8 cellular contexts compared by ENCODE assay signal in the genomic region with DNA sequence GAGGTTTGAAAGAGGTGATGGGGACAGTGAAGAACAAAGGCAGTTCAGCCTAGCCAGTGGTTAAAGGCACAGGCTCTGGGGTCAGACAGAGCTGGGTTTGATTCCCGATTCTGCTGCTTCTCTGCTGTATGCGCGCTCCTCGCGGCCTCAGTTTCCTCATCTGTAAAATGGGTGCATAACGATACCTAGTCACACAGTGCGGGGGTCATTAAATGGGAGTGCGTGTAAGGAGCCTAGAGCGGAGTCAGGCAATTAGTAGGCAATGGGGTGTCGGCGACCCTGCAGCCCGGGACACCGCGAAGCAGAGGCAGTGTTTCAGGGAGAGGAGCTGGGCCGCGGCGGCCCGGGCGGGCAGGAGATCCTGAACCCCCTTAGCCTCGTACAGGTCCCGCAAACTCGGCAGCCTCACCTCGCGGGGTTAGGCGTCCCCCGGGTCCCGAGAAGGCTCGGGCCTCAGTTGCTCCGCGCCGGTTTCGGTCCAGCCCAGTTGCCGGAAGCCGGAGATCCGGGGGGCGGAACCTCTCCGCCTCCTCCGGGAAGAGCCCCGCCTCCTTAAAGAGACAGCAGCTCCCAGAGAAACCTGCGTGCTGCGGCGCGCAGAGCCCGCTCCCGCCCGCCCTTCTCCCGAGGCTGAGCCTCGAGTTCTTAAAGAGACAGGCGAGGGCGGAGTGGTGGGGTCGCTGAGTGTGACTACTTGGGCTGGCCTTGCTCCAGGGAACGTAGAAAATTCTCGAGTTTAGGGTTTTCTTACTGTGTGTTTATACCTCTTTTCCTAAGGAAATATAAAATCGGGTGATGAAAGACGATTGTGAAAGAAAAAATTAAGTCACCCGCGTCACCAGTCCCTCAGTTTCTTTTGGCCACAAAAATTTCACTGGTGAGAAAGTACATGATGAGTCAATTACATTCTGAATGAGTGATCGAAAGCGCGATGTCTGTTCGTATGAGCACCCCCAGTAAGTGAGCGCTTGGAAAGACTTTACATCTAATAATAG. TPM values are rescaled to one million over a fixed set of nuclear protein-coding genes. Genes with fewer than 3 reads are reported as not detected.
DNase-seq lines count a peak whose midpoint lies in the region; ATAC-seq and TF ChIP-seq lines count a peak whose summit lies in the region.

A gene (minus strand): TSS at position 494 of the 995 bp plus-strand sequence. CDS start 860 bp downstream, outside the sequence.

- intact Hi-C loops in CD4-positive, alpha-beta memory T cell (cut with micrococcal nuclease): loop anchor here (1.0 to 10.0 kb wide), 4 partner anchors 51 to 605 kb away; a partner anchor contains a TSS
- intact Hi-C loops in lower lobe of right lung (cut with DNase I): no loop called here

- ATAC-seq in GM19438 (IDR thresholded peaks at IDR 0.05; ENCODE audit: low read depth, unreplicated experiment) (peak; percentile 89), HG03571 (IDR thresholded peaks at IDR 0.05; ENCODE audit: unreplicated experiment) (peak; percentile 84), lower lobe of right lung (peak; percentile 98 to 100)

- peaks cover 28 to 49% (median 38%) of the 10 kb centered on the region in 4 donors for H3K4me1 Mint-ChIP-seq in CD4-positive, alpha-beta memory T cell

- H3K4me1 ChIP-seq in CD4-positive, alpha-beta memory T cell (ENCODE audit: insufficient read depth, low read length): peaks cover 28% of the 10 kb centered on the region
- H3K4me1 ChIP-seq in lower lobe of right lung: peaks cover 26% of the 10 kb centered on the region

- H3K4me3 ChIP-seq in CD4-positive, alpha-beta memory T cell (ENCODE audit: low read length in 2 of 2): peak within 1 kb of the TSS; percentile 59 to 79
- H3K4me3 ChIP-seq in lower lobe of right lung: peak within 1 kb of the TSS; percentile 97

- no peaks in the 10 kb centered on the region for H3K9me3 ChIP-seq in CD4-positive, alpha-beta memory T cell (ENCODE audit: control insufficient read depth in 1 of 2, low read length in 2 of 2)
- no peaks in the 10 kb centered on the region for H3K9me3 ChIP-seq in lower lobe of right lung

- H3K27ac ChIP-seq in CD4-positive, alpha-beta memory T cell (ENCODE audit: low read depth, low read length): peak within 1 kb of the TSS; percentile 50
- H3K27ac ChIP-seq in lower lobe of right lung: peak within 1 kb of the TSS; percentile 82

- TF ChIP-seq CTCF in lower lobe of right lung (IDR thresholded peaks at IDR 0.05): no peak

- CTCF ChIA-PET in CD4-positive, alpha-beta memory T cell (lab: Charles Lee; ENCODE audit: partially characterized antibody): interaction anchor here (1.2 to 2.1 kb wide), 2 partner anchors 28 to 56 kb away, joined by 4 to 5 read pairs; a partner anchor contains a TSS

- DNase-seq in CD4-positive, alpha-beta memory T cell: peak; percentile 82 to 86 (median 84)
- DNase-seq in NCI-H82 (lab: John Stamatoyannopoulos, UW) (peak; percentile 96), lower lobe of right lung (peak; percentile 95)
- peak; percentile 55 to 77 for DNase-seq in activated CD8-positive, alpha-beta memory T cell treated with anti-CD3 and anti-CD28 coated beads for 1 hour (ENCODE audit: extremely low read depth in 1 of 2, low read depth in 1 of 2)
- peak; percentile 77 for DNase-seq in effector CD4-positive, alpha-beta T cell
- DNase-seq in stimulated activated CD4-positive, alpha-beta T cell treated with anti-CD3 and anti-CD28 coated beads, TNF-alpha, amount 100 ng/mL, for 1 hour (ENCODE audit: low read depth in 3 of 3, low spot score in 1 of 3): peak; percentile 54 to 78 (median 70)

- POLR2A ChIA-PET in CD4-positive, alpha-beta memory T cell (lab: Charles Lee; ENCODE audit: partially characterized antibody): interaction anchor here (0.8 to 2.7 kb wide), 8 partner anchors 9 to 163 kb away, joined by 3 to 19 read pairs (median 4); a partner anchor contains a TSS

- peak within 1 kb of the TSS; percentile 92 to 98 (median 96) for H3K4me3 Mint-ChIP-seq in CD4-positive, alpha-beta memory T cell

- peaks cover 18 to 37% of the 10 kb centered on the region in 2 donors for H3K36me3 Mint-ChIP-seq in CD4-positive, alpha-beta memory T cell

- no peaks in the 10 kb centered on the region for H3K27me3 ChIP-seq in CD4-positive, alpha-beta memory T cell (ENCODE audit: insufficient read depth, low read length)
- H3K27me3 ChIP-seq in lower lobe of right lung (ENCODE audit: low read depth): no peaks in the 10 kb centered on the region

- no peaks in the 10 kb centered on the region for H3K9me3 Mint-ChIP-seq in CD4-positive, alpha-beta memory T cell

- H3K27ac Mint-ChIP-seq in CD4-positive, alpha-beta memory T cell: peak within 1 kb of the TSS; percentile 89 to 96 (median 94)

- peaks cover 0 to 2% of the 10 kb centered on the region in 2 donors for H3K27me3 Mint-ChIP-seq in CD4-positive, alpha-beta memory T cell

- H3K36me3 ChIP-seq in CD4-positive, alpha-beta memory T cell (ENCODE audit: insufficient read depth, low read length): no peaks in the 10 kb centered on the region
- peaks cover 27% of the 10 kb centered on the region for H3K36me3 ChIP-seq in lower lobe of right lung

RNA-seq across cellular contexts. Expression of the gene that starts here (rescaled TPM):
- 10 to 100 TPM; 14.8 to 15.2 TPM for total RNA-seq in CD4-positive, alpha-beta memory T cell
- polyA plus RNA-seq in CD4-positive, alpha-beta memory T cell: 10 to 100 TPM; 25.2 to 30.5 TPM
- 24.5 TPM for total RNA-seq in lower lobe of right lung

Comparison
In these comparisons a context has a peak if more than half of its experiments do, and no peak if none do; other contexts are left out.
1. Peak in every context shown above with its lines: DNase-seq, ATAC-seq, H3K4me3 ChIP-seq and H3K27ac ChIP-seq.